In genomic region chr2:54388093-54388492, GRCh38 we compare ENCODE assay signal across 18 cellular contexts.
DNase-seq lines count a peak whose midpoint lies in the region; ATAC-seq and TF ChIP-seq lines count a peak whose summit lies in the region.
"Had no signal": no experiment of that assay in that cellular context is flagged by ENCODE, and none has a peak within 500 bp of the region (broad histone marks: within the 10 kb centered on the region; RNA-seq: fewer than 3 reads in every experiment).

No MANE protein-coding gene starts in this region.

- H3K27ac Mint-ChIP-seq in mesothelial cell of epicardium (peak overlapping the region; percentile 64), T-cell (no peak overlapping the region)
- H3K27ac Mint-ChIP-seq in natural killer cell treated with Interleukin-12 subunit alpha and Interleukin-12 subunit beta and Interleukin-15 and Interleukin-18, amount 100 ng/mL, for 72 hours: no peak overlapping the region
- no peak overlapping the region for H3K27ac Mint-ChIP-seq in CD4-positive, alpha-beta T cell

- peaks cover 18% of the 10 kb centered on the region for H3K4me1 Mint-ChIP-seq in mesothelial cell of epicardium
- no peaks in the 10 kb centered on the region for H3K4me1 Mint-ChIP-seq in natural killer cell treated with Interleukin-12 subunit alpha and Interleukin-12 subunit beta and Interleukin-15 and Interleukin-18, amount 100 ng/mL, for 72 hours (ENCODE audit: low read depth in 2 of 2)
- peaks cover 0 to 4% (median 0%) of the 10 kb centered on the region in 3 donors for H3K4me1 Mint-ChIP-seq in T-cell
- H3K4me1 Mint-ChIP-seq in CD4-positive, alpha-beta T cell (ENCODE audit: low read depth): no peaks in the 10 kb centered on the region

- no peak for ATAC-seq in heart left ventricle
- no peak for ATAC-seq in left cardiac atrium
- no peak for ATAC-seq in natural killer cell treated with Interleukin-12 subunit alpha and Interleukin-12 subunit beta and Interleukin-15 and Interleukin-18, amount 100 ng/mL, for 72 hours
- no peak for ATAC-seq in T-cell (replicated peaks in 1 of 4)
- ATAC-seq in CD4-positive, alpha-beta T cell (ENCODE audit: poor library complexity): no peak

- H3K36me3 ChIP-seq in heart left ventricle: no peaks in the 10 kb centered on the region
- H3K36me3 ChIP-seq: BE2C, neutrophil had no signal

- H3K27me3 ChIP-seq in heart left ventricle: no peaks in the 10 kb centered on the region
- H3K27me3 ChIP-seq in CD4-positive, alpha-beta T cell (ENCODE audit: control insufficient read depth, insufficient read depth, low read length): no peaks in the 10 kb centered on the region
- H3K27me3 ChIP-seq: BE2C, neutrophil had no signal

- H3K27me3 Mint-ChIP-seq in mesothelial cell of epicardium (ENCODE audit: low read depth): no peaks in the 10 kb centered on the region
- peaks cover 0 to 3% of the 10 kb centered on the region in 2 donors for H3K27me3 Mint-ChIP-seq in natural killer cell treated with Interleukin-12 subunit alpha and Interleukin-12 subunit beta and Interleukin-15 and Interleukin-18, amount 100 ng/mL, for 72 hours
- peaks cover 0 to 1% of the 10 kb centered on the region in 2 donors for H3K27me3 Mint-ChIP-seq in T-cell
- no peaks in the 10 kb centered on the region for H3K27me3 Mint-ChIP-seq in CD4-positive, alpha-beta T cell

- intact Hi-C loops in heart left ventricle (cut with DNase I) (no loop called here), left cardiac atrium (cut with DNase I) (no loop called here)
- intact Hi-C loops in CD4-positive, alpha-beta T cell (cut with DNase I, micrococcal nuclease): no loop called here

- H3K4me3 Mint-ChIP-seq in mesothelial cell of epicardium (no peak overlapping the region), T-cell (no peak overlapping the region)
- H3K4me3 Mint-ChIP-seq in natural killer cell treated with Interleukin-12 subunit alpha and Interleukin-12 subunit beta and Interleukin-15 and Interleukin-18, amount 100 ng/mL, for 72 hours: no peak overlapping the region
- no peak overlapping the region for H3K4me3 Mint-ChIP-seq in CD4-positive, alpha-beta T cell

- 87 to 91% (median 90%) methylated on average over 3 of the region's 3 CpGs for WGBS in heart left ventricle, 4 donors

- H3K27ac ChIP-seq in heart left ventricle (peak overlapping the region; percentile 38 to 92 (median 86)), cingulate gyrus (ENCODE audit: low read depth, low read length) (peak overlapping the region; percentile 41)
- H3K27ac ChIP-seq in CD4-positive, alpha-beta T cell (ENCODE audit: low read depth, low read length): no peak overlapping the region
- H3K27ac ChIP-seq: neutrophil had no signal

- H3K4me3 ChIP-seq in heart left ventricle: no peak overlapping the region

- H3K9me3 ChIP-seq in heart left ventricle: no peaks in the 10 kb centered on the region
- H3K9me3 ChIP-seq in CD4-positive, alpha-beta T cell (ENCODE audit: control insufficient read depth, low read length): no peaks in the 10 kb centered on the region
- H3K9me3 ChIP-seq: BE2C, neutrophil had no signal

- H3K4me1 ChIP-seq in heart left ventricle: peaks cover 0 to 63% (median 32%) of the 10 kb centered on the region in 12 donors
- H3K4me1 ChIP-seq: BE2C had no signal

- POLR2A ChIA-PET in T-cell (lab: Charles Lee): no interaction called here
- POLR2A ChIA-PET in CD4-positive, alpha-beta T cell (lab: Charles Lee): no interaction called here

- H3K36me3 Mint-ChIP-seq in mesothelial cell of epicardium (no peaks in the 10 kb centered on the region), T-cell (no peaks in the 10 kb centered on the region)
- no peaks in the 10 kb centered on the region for H3K36me3 Mint-ChIP-seq in natural killer cell treated with Interleukin-12 subunit alpha and Interleukin-12 subunit beta and Interleukin-15 and Interleukin-18, amount 100 ng/mL, for 72 hours
- no peaks in the 10 kb centered on the region for H3K36me3 Mint-ChIP-seq in CD4-positive, alpha-beta T cell (ENCODE audit: low read depth)

- H3K9me3 Mint-ChIP-seq in mesothelial cell of epicardium (no peaks in the 10 kb centered on the region), T-cell (no peaks in the 10 kb centered on the region)
- H3K9me3 Mint-ChIP-seq in natural killer cell treated with Interleukin-12 subunit alpha and Interleukin-12 subunit beta and Interleukin-15 and Interleukin-18, amount 100 ng/mL, for 72 hours: no peaks in the 10 kb centered on the region
- H3K9me3 Mint-ChIP-seq in CD4-positive, alpha-beta T cell: no peaks in the 10 kb centered on the region

- no peak for TF ChIP-seq CTCF in heart left ventricle (IDR thresholded peaks at IDR 0.05)
- TF ChIP-seq CTCF in mesothelial cell of epicardium (IDR thresholded peaks at IDR 0.05; ENCODE audit: unreplicated experiment): no peak
- TF ChIP-seq CTCF in CD4-positive, alpha-beta T cell (IDR thresholded peaks at IDR 0.05): no peak

- no peak for DNase-seq in heart left ventricle
- no peak for DNase-seq in left cardiac atrium
- no peak for DNase-seq in mesothelial cell of epicardium (ENCODE audit: low spot score in 2 of 2, unreplicated experiment in 2 of 2)
- DNase-seq in superior temporal gyrus (ENCODE audit: extremely low spot score): peak; percentile 5
- no peak for DNase-seq in natural killer cell treated with Interleukin-12 subunit alpha and Interleukin-12 subunit beta and Interleukin-15 and Interleukin-18, amount 100 ng/mL, for 72 hours (ENCODE audit: low spot score)
- DNase-seq in T-cell: no peak
- DNase-seq in CD4-positive, alpha-beta T cell: no peak
- DNase-seq: 8988T; activated CD4-positive, alpha-beta T cell treated with anti-CD3 and anti-CD28 coated beads, Interleukin-2, amount 50 U/mL, for 1 hour; activated naive CD4-positive, alpha-beta T cell; amygdala; BE2C; NCI-H1105; NCI-H510A treated with DMSO at 0.1 percent for 48 hours; stimulated activated naive CD4-positive, alpha-beta T cell treated with Interleukin-2 at 50 U/mL for 16 hours; T-helper 1 cell had no signal

- TF ChIP-seq POLR2A in heart left ventricle (IDR thresholded peaks at IDR 0.05): no peak

- CTCF ChIA-PET in T-cell (lab: Charles Lee): no interaction called here
- CTCF ChIA-PET in CD4-positive, alpha-beta T cell (lab: Charles Lee): no interaction called here
